ENCODE assay signal across 8 cellular contexts in the genomic region with DNA sequence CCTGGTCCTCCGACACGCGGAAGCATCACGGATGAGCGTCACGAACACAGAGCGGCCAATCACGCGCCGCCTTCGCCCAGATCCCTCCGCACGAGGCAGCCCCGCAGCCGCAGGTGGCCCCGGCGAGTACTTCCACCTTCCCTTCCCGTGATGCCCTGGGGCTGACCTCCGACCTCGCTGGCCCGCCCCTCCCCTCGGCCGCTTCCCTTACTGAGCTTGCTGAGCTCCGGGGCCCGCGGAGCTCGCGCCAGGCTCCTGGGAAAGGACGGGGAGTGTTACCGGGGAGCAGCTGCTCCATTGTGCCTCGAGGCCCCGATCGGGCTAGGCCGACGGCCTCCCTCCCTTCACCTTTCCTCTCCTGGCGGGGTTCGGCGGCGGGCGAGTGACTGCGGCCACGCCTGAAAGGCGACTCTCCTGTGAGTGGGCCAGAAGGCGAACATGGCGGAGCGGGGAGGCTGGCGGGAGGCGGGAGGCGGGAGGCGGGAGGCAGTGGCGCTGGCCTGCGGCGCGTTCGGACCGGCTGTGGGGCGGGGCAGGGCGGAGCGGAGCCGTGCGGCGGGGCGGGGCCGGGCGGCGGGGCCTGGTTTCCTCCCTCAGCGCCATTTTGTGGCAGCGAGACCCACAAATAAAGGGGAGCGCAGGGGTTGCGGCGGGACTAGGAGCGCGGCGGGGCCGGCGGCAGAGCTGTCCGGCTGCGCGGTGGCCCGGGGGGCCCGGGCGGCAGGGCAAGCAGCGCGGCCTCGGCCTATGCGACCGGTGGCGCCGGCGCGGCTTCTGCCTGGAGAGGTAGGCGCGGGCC. TPM values are rescaled to one million over a fixed set of nuclear protein-coding genes. Genes with fewer than 3 reads are reported as not detected.
DNase-seq lines count a peak whose midpoint lies in the region; ATAC-seq, FAIRE-seq and TF ChIP-seq lines count a peak whose summit lies in the region.

A gene (plus strand): TSS at position 589 of the 799 bp plus-strand sequence. CDS start 8,760 bp downstream, outside the sequence.

- intact Hi-C loops in CD14-positive monocyte (cut with micrococcal nuclease), result loop anchor here (2.0 to 10.0 kb wide), 3 partner anchors 34 to 258 kb away; a partner anchor contains a TSS
- intact Hi-C loops in HepG2 (cut with micrococcal nuclease; ENCODE audit: unreplicated experiment), result loop anchor here (1.0 to 2.0 kb wide), 3 partner anchors 34 to 62 kb away; a partner anchor contains a TSS

- CTCF ChIA-PET in HepG2 (lab: Yijun Ruan, JAX; ENCODE audit: low intra/inter-chr PET ratio, low total read pairs), result no interaction called here

- peak within 1 kb of the TSS; percentile 99 for H3K27ac ChIP-seq in HepG2 (ENCODE audit: extremely low read length, insufficient read depth, low read length)

- H3K79me2 ChIP-seq in HepG2 (ENCODE audit: insufficient read depth, low read length), result peaks cover 92% of the 10 kb centered on the region

- 0% methylated on average over 28 of the region's 93 CpGs for WGBS in HepG2 (ENCODE audit: low lambda C conversion rate)

- peaks cover 43% of the 10 kb centered on the region for H4K20me1 ChIP-seq in HepG2 (ENCODE audit: insufficient read depth, low read length)

- DNase-seq in CD14-positive monocyte (ENCODE audit: low spot score), result peak; percentile 94
- peak; percentile 98 for DNase-seq in NCI-H748 (lab: John Stamatoyannopoulos, UW; ENCODE audit: unreplicated experiment)
- peak; percentile 92 to 95 for DNase-seq in activated CD4-positive, alpha-beta T cell treated with anti-CD3 and anti-CD28 coated beads, Interleukin-2, amount 50 U/mL, for 24 hours (ENCODE audit: low read depth in 1 of 2, low spot score in 1 of 2)
- DNase-seq in dermis blood vessel endothelial cell, result peak; percentile 98
- DNase-seq in HepG2 (ENCODE audit: low spot score), result peak; percentile 95
- peak; percentile 91 to 93 for DNase-seq in stimulated activated CD4-positive, alpha-beta T cell treated with anti-CD3 and anti-CD28 coated beads, Interleukin-2, amount 100 ng/mL, for 48 hours

- H3K4me1 Mint-ChIP-seq in CD14-positive monocyte, result peaks cover 42% of the 10 kb centered on the region

- peaks cover 61% of the 10 kb centered on the region for H3K4me1 ChIP-seq in HepG2 (ENCODE audit: insufficient read depth, low read length)

- H3K36me3 ChIP-seq in HepG2 (replicated peaks in 1 of 2; ENCODE audit: control insufficient read depth in 1 of 2, insufficient read depth in 2 of 2, low read length in 2 of 2), result peaks cover 0 to 4% of the 10 kb centered on the region in 2 experiments; a peak in 3 of 5 replicates

- FAIRE-seq in HepG2 (lab: Jason Lieb, UNC), result peak; percentile 12

- BruUV-seq in HepG2 (replicated peaks; lab: Mats Ljungman, UMichigan), result no TSS peak

- no peaks in the 10 kb centered on the region for H3K9me3 ChIP-seq in HepG2 (ENCODE audit: low read length)

- TF ChIP-seq EP300 in HepG2 (IDR thresholded peaks at IDR 0.05; ENCODE audit: low read depth in 2 of 2, low read length in 2 of 2) (peak; percentile 5 to 64; a peak in 2 of 4 replicates), HepG2 (CRISPR knock-in tag; IDR thresholded peaks at IDR 0.05; ENCODE audit: borderline replicate concordance) (peak; percentile 78)

- H3K27me3 ChIP-seq in HepG2 (ENCODE audit: control insufficient read depth in 1 of 2, insufficient read depth in 2 of 2, low read length in 2 of 2), result no peaks in the 10 kb centered on the region; a peak in 1 of 5 replicates

- TF ChIP-seq CTCF in CD14-positive monocyte (IDR thresholded peaks at IDR 0.05), result no peak
- peak; percentile 40 for TF ChIP-seq CTCF in HepG2 (CRISPR knock-in tag; IDR thresholded peaks at IDR 0.05)

- POLR2A ChIA-PET in HepG2 (lab: Yijun Ruan, JAX), result interaction anchor here (0.9 to 13.1 kb wide), 26 partner anchors 9 to 315 kb away, joined by 3 to 175 read pairs (median 5); a partner anchor contains a TSS

- peak within 1 kb of the TSS; percentile 88 to 99 (median 97) for H3K4me3 ChIP-seq in HepG2 (replicated peaks in 1 of 3; ENCODE audit: insufficient read depth in 1 of 3, low read depth in 2 of 3, low read length in 3 of 3)

- peak; percentile 83 for ATAC-seq in GM19395 (IDR thresholded peaks at IDR 0.05; ENCODE audit: unreplicated experiment)
- peak; percentile 59 for ATAC-seq in HG03558 (IDR thresholded peaks at IDR 0.05; ENCODE audit: extremely low read depth, unreplicated experiment)
- ATAC-seq in HepG2, result peak; percentile 89

- H3K27me3 Mint-ChIP-seq in CD14-positive monocyte (ENCODE audit: low read depth in 3 of 3), result no peaks in the 10 kb centered on the region

- in situ Hi-C loops in HepG2 (cut with HindIII; ENCODE audit: extremely low pct_ligation_motif_present, low pct_unique_long_range_greater_than_20kb), result loop anchor here (5.0 kb wide), 3 partner anchors 35 to 60 kb away; a partner anchor contains a TSS

- H2AFZ ChIP-seq in HepG2 (ENCODE audit: low read length), result no peak within 1 kb of the TSS

- peak within 1 kb of the TSS; percentile 89 to 92 for H3K4me3 Mint-ChIP-seq in CD14-positive monocyte

- H3K9ac ChIP-seq in HepG2 (ENCODE audit: insufficient read depth, low read depth, low read length), result peak within 1 kb of the TSS; percentile 99

- peak within 1 kb of the TSS; percentile 95 to 98 (median 97) for H3K27ac Mint-ChIP-seq in CD14-positive monocyte

- peaks cover 0 to 2% (median 0%) of the 10 kb centered on the region in 7 donors for H3K9me3 Mint-ChIP-seq in CD14-positive monocyte

- TF ChIP-seq RAD21 in HepG2 (CRISPR knock-in tag; IDR thresholded peaks at IDR 0.05), result peak; percentile 62

- peaks cover 10 to 26% of the 10 kb centered on the region in 2 donors for H3K36me3 Mint-ChIP-seq in CD14-positive monocyte

- TF ChIP-seq POLR2A in HepG2 (IDR thresholded peaks at IDR 0.05; ENCODE audit: insufficient read depth in 1 of 2, low read depth in 2 of 2, low read length in 2 of 2), result peak; percentile 86 to 97

- H3K4me2 ChIP-seq in HepG2 (ENCODE audit: low read depth, low read length), result peak within 1 kb of the TSS; percentile 96

TF ChIP-seq in HepG2, 621 proteins besides CTCF, POLR2A, EP300 and RAD21 (continues in another document):
- TF ChIP-seq FOXA1 (IDR thresholded peaks at IDR 0.05) (no peak), FOXA1 (CRISPR knock-in tag; IDR thresholded peaks at IDR 0.05) (peak; percentile 55), HOXA9 (CRISPR knock-in tag; IDR thresholded peaks at IDR 0.05; ENCODE audit: borderline replicate concordance) (peak; percentile 65; the same call in 1 of the 2 replicates), FOXJ3 (CRISPR knock-in tag; IDR thresholded peaks at IDR 0.05; ENCODE audit: borderline replicate concordance) (peak; percentile 95), ZNF607 (CRISPR knock-in tag; IDR thresholded peaks at IDR 0.05; ENCODE audit: borderline replicate concordance) (peak; percentile 93), MAZ (IDR thresholded peaks at IDR 0.05; ENCODE audit: borderline replicate concordance, low read depth, low read length) (peak; percentile 76; the same call in 1 of the 2 replicates), MAZ (CRISPR knock-in tag; IDR thresholded peaks at IDR 0.05; ENCODE audit: low read depth) (peak; percentile 95), ZNF619 (CRISPR knock-in tag; IDR thresholded peaks at IDR 0.05) (peak; percentile 100), FIP1L1 (IDR thresholded peaks at IDR 0.05; ENCODE audit: borderline replicate concordance, insufficient read depth, low read depth, low read length) (peak; percentile 95; the same call in 1 of the 2 replicates), ZNF329 (CRISPR knock-in tag; IDR thresholded peaks at IDR 0.05; ENCODE audit: low read depth) (peak; percentile 88), NR2F2 (IDR thresholded peaks at IDR 0.05; ENCODE audit: borderline replicate concordance, low read depth) (0 out of 2 replicates have a peak, but pooled peaks have one; percentile 15)
- TF ChIP-seq, protein P1, sequence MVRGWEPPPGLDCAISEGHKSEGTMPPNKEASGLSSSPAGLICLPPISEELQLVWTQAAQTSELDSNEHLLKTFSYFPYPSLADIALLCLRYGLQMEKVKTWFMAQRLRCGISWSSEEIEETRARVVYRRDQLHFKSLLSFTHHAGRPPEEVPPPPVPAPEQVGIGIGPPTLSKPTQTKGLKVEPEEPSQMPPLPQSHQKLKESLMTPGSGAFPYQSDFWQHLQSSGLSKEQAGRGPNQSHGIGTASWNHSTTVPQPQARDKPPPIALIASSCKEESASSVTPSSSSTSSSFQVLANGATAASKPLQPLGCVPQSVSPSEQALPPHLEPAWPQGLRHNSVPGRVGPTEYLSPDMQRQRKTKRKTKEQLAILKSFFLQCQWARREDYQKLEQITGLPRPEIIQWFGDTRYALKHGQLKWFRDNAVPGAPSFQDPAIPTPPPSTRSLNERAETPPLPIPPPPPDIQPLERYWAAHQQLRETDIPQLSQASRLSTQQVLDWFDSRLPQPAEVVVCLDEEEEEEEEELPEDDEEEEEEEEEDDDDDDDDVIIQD (CRISPR knock-in tag; IDR thresholded peaks at IDR 0.05; ENCODE audit: low read depth), result peak; percentile 99

RNA-seq across cellular contexts. Expression of the gene that starts here (rescaled TPM):
- polyA plus RNA-seq in CD14-positive monocyte (10 to 100 TPM; 94.7 to 95.9 TPM), HepG2 (2011; rRNA removed) (29.4 and 31.6 TPM in 2 replicates)
- total RNA-seq in dermis blood vessel endothelial cell (96.4 and 131 TPM in 2 replicates), HepG2 (2016; rRNA removed; fragmentation: Illumina TruSeq; extraction: Trizol) (167 and 203 TPM in 2 replicates)
- 67.7 and 76.4 TPM in 2 replicates for total RNA-seq in HepG2 (2016; cell fraction: cytosol; rRNA removed; fragmentation: Illumina TruSeq; extraction: Trizol; ENCODE audit: low read depth)
- total RNA-seq in HepG2 (2016; cell fraction: insoluble cytoplasmic fraction; rRNA removed; fragmentation: Illumina TruSeq; extraction: Trizol), result 167 and 194 TPM in 2 replicates
- total RNA-seq in HepG2 (2016; cell fraction: membrane; rRNA removed; fragmentation: Illumina TruSeq; extraction: Trizol), result 157 and 172 TPM in 2 replicates
- 123 and 137 TPM in 2 replicates for total RNA-seq in HepG2 (2016; cell fraction: nucleus; rRNA removed; fragmentation: Illumina TruSeq; extraction: Trizol)
- polyA plus RNA-seq in HepG2 (2011; cell fraction: cytosol; rRNA removed), result 14.5 and 23.5 TPM in 2 replicates
- 34.9 and 43.6 TPM in 2 replicates for polyA plus RNA-seq in HepG2 (2011; cell fraction: nucleus; rRNA removed)
- 82.9 and 92.4 TPM in 2 replicates for polyA plus RNA-seq in HepG2 (2012)
- 82.6 and 108 TPM in 2 replicates for polyA plus RNA-seq in HepG2 (2016; cell fraction: cytosol; fragmentation: Illumina TruSeq; extraction: Trizol; ENCODE audit: low read depth)
- polyA plus RNA-seq in HepG2 (2016; cell fraction: insoluble cytoplasmic fraction; fragmentation: Illumina TruSeq; extraction: Trizol; ENCODE audit: low read depth), result 194 and 196 TPM in 2 replicates
- 129 and 154 TPM in 2 replicates for polyA plus RNA-seq in HepG2 (2016; cell fraction: membrane; fragmentation: Illumina TruSeq; extraction: Trizol; ENCODE audit: low read depth)
- polyA plus RNA-seq in HepG2 (2016; cell fraction: nucleus; fragmentation: Illumina TruSeq; extraction: Trizol; ENCODE audit: insufficient read depth, low read depth), result 169 and 179 TPM in 2 replicates
- 21.5 and 32.6 TPM in 2 replicates for polyA minus RNA-seq in HepG2 (2011; rRNA and poly(A)+ RNA removed; ENCODE audit: low replicate concordance)
- 22.7 and 30.4 TPM in 2 replicates for polyA minus RNA-seq in HepG2 (2011; cell fraction: cytosol; rRNA and poly(A)+ RNA removed)
- 131 and 155 TPM in 2 replicates for polyA minus RNA-seq in HepG2 (2011; cell fraction: nucleus; rRNA and poly(A)+ RNA removed)

Comparison
In these comparisons a context has a peak if more than half of its experiments do, and no peak if none do; other contexts are left out.
1. Peak in every context shown above with its lines: DNase-seq, ATAC-seq, H3K4me3 ChIP-seq and H3K27ac ChIP-seq.